In the genomic region with DNA sequence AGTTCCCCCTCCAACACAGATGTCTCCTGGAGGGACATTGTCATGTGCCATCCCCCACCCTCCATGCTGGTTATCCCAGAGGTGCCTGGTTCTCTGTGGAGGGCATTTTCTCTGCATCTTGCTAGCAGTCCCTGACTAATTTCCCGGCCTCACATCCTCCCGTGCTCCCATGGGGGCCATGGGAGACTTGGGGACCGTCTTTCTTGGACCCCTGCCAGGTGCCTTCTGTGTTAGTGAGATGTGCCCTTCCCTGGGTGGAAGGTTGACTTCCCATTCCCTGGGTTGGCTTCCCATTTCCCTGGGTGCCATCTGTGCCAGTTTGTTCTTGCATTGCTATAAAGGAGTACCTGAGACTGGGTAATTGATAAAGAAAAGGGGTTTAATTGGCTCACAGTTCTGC, we compare ENCODE assay signal across 1 cellular context.
TF ChIP-seq lines count a peak whose summit lies in the region.

No MANE protein-coding gene starts in this region.

TF ChIP-seq in K562, 482 proteins besides CTCF, POLR2A, EP300 and RAD21 (continued from another document):
- TF ChIP-seq CHD1 (IDR thresholded peaks at IDR 0.05; ENCODE audit: low read length) = no peak
- no peak for TF ChIP-seq KLF16 (IDR thresholded peaks at IDR 0.05)
- no peak for TF ChIP-seq ZNF76 (CRISPR knock-in tag; IDR thresholded peaks at IDR 0.05; ENCODE audit: borderline replicate concordance)
